Comparison of ENCODE assay signal across 29 cellular contexts in genomic region chr3:186121271-186121670, GRCh38.
"Had no signal": no experiment of that assay in that cellular context is flagged by ENCODE, and none has a peak within 500 bp of the region (broad histone marks: within the 10 kb centered on the region; RNA-seq: fewer than 3 reads in every experiment).

No MANE protein-coding gene starts in this region.

- H3K4me2 ChIP-seq: SK-N-SH had no signal

- H3K4me1 Mint-ChIP-seq: activated CD4-positive, alpha-beta T cell treated with anti-CD3 and anti-CD28 coated beads, Interleukin-2, amount 10 ng/mL, durations not matched to agents 24 days and 14 days; activated naive CD8-positive, alpha-beta T cell treated with anti-CD3 and anti-CD28 coated beads for 36 hours; activated T-helper 17 cell treated with anti-CD3 and anti-CD28 coated beads, Interleukin-2, amount 50 U/mL, for 72 hours had no signal

- H3K36me3 Mint-ChIP-seq: activated naive CD8-positive, alpha-beta T cell treated with anti-CD3 and anti-CD28 coated beads for 36 hours had no signal

- FAIRE-seq: K562, TTC549 had no signal

- H3K9me3 Mint-ChIP-seq: activated CD8-positive, alpha-beta T cell treated with anti-CD3 and anti-CD28 coated beads for 36 hours; activated naive CD8-positive, alpha-beta T cell treated with anti-CD3 and anti-CD28 coated beads for 36 hours; activated T-helper 17 cell treated with anti-CD3 and anti-CD28 coated beads, Interleukin-2, amount 50 U/mL, for 72 hours had no signal

- H3K4me3 Mint-ChIP-seq: activated CD4-positive, alpha-beta T cell treated with anti-CD3 and anti-CD28 coated beads, Interleukin-2, amount 10 ng/mL, durations not matched to agents 24 days and 14 days; activated CD8-positive, alpha-beta T cell treated with anti-CD3 and anti-CD28 coated beads for 36 hours; activated naive CD8-positive, alpha-beta T cell treated with anti-CD3 and anti-CD28 coated beads for 36 hours; activated T-cell treated with anti-CD3 and anti-CD28 coated beads, Interleukin-2, amount 50 U/mL, for 72 hours; activated T-helper 17 cell treated with anti-CD3 and anti-CD28 coated beads, Interleukin-2, amount 50 U/mL, for 72 hours; T-helper 1 cell treated with Interleukin-12 subunit alpha and Interleukin-12 subunit beta and Interleukin-4 antibody, amounts not matched to agents 30 μg/mL and 1 μg/mL, for 36 hours; T-helper 2 cell treated with Interferon-gamma antibody and Interleukin-4, amounts not matched to agents 5 μg/mL and 100 μg/mL, for 36 hours had no signal

- H3K27ac Mint-ChIP-seq: activated CD4-positive, alpha-beta T cell treated with anti-CD3 and anti-CD28 coated beads, Interleukin-2, amount 10 ng/mL, durations not matched to agents 24 days and 14 days; activated CD8-positive, alpha-beta T cell treated with anti-CD3 and anti-CD28 coated beads for 36 hours; activated naive CD8-positive, alpha-beta T cell treated with anti-CD3 and anti-CD28 coated beads for 36 hours; activated T-cell treated with anti-CD3 and anti-CD28 coated beads, Interleukin-2, amount 50 U/mL, for 72 hours; activated T-helper 17 cell treated with anti-CD3 and anti-CD28 coated beads, Interleukin-2, amount 50 U/mL, for 72 hours; T-helper 1 cell treated with Interleukin-12 subunit alpha and Interleukin-12 subunit beta and Interleukin-4 antibody, amounts not matched to agents 30 μg/mL and 1 μg/mL, for 36 hours; T-helper 2 cell treated with Interferon-gamma antibody and Interleukin-4, amounts not matched to agents 5 μg/mL and 100 μg/mL, for 36 hours had no signal

- H3K27ac ChIP-seq: breast epithelium, Peyer's patch, SJSA1 had no signal

- H3K9me3 ChIP-seq: breast epithelium, Peyer's patch, SJSA1, SK-N-SH had no signal

- H3K36me3 ChIP-seq: breast epithelium, Peyer's patch, SJSA1 had no signal

- DNase-seq: activated CD4-positive, alpha-beta T cell treated with anti-CD3 and anti-CD28 coated beads, Interleukin-2, amount 10 ng/mL, durations not matched to agents 24 days and 14 days; activated CD4-positive, alpha-beta T cell treated with anti-CD3 and anti-CD28 coated beads, Interleukin-2, amount 50 U/mL, for 4 hours; activated CD8-positive, alpha-beta T cell treated with anti-CD3 and anti-CD28 coated beads for 36 hours; activated effector memory CD4-positive, alpha-beta T cell treated with anti-CD3 and anti-CD28 coated beads, Interleukin-2, amount 50 U/mL, for 16 hours; activated naive CD4-positive, alpha-beta T cell; activated naive CD4-positive, alpha-beta T cell treated with anti-CD3 and anti-CD28 coated beads, Interleukin-2, amount 50 U/mL, for 16 hours; activated naive CD8-positive, alpha-beta T cell treated with anti-CD3 and anti-CD28 coated beads for 36 hours; activated T-cell treated with anti-CD3 and anti-CD28 coated beads, Interleukin-2, amount 50 U/mL, for 1 hour; activated T-cell treated with anti-CD3 and anti-CD28 coated beads, Interleukin-2, amount 50 U/mL, for 72 hours; amniotic stem cell; aorta; cerebellar nuclear complex; NCI-H1092 treated with DMSO at 0.1 percent for 48 hours; NCI-H1417; NCI-H2081; NCI-H345; NCI-H524 treated with DMSO at 0.1 percent for 48 hours; PC-3; Peyer's patch; RPMI8226; SHP77 treated with DMSO at 0.1 percent for 48 hours; SK-N-SH had no signal

- H3K4me3 ChIP-seq: breast epithelium, K562, Peyer's patch, SJSA1 had no signal

- ATAC-seq: activated CD8-positive, alpha-beta T cell treated with anti-CD3 and anti-CD28 coated beads for 36 hours; activated T-cell treated with anti-CD3 and anti-CD28 coated beads, Interleukin-2, amount 50 U/mL, for 72 hours; activated T-helper 17 cell treated with anti-CD3 and anti-CD28 coated beads, Interleukin-2, amount 50 U/mL, for 72 hours; K562; PC-3 had no signal

- H3K4me1 ChIP-seq: breast epithelium, Peyer's patch, SJSA1 had no signal

- H3K27me3 ChIP-seq: breast epithelium, Peyer's patch, SJSA1 had no signal

- H3K9ac ChIP-seq: SK-N-SH had no signal
